11 cellular contexts compared by ENCODE assay signal in the genomic region with DNA sequence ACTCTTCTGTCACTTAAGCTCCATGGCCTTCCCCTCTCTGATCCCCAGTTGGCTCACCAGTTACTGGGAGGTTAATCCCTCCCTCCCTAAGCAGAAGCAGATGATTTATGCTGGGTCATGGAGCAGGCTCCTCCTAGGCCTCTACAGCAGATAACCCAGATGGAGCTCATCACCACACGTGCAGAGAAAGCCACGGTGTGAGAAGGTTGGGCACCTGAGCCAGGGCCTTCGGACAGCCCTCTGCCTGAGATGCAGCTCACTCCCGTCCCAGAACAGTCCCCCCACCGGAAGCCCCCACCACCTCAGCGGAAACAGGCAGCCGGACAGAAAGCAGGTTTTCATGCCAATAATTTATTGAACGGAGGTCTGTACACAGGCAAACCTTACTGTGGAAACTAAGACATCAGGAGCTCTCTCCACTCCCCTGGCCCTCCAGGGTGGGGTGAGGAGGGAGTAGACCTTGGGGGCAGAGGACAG. TPM values are rescaled to one million over a fixed set of nuclear protein-coding genes. Genes with fewer than 3 reads are reported as not detected.
DNase-seq lines count a peak whose midpoint lies in the region; ATAC-seq and TF ChIP-seq lines count a peak whose summit lies in the region.
"Had no signal": no experiment of that assay in that cellular context is flagged by ENCODE, and none has a peak within 500 bp of the region (broad histone marks: within the 10 kb centered on the region; RNA-seq: fewer than 3 reads in every experiment).

No MANE protein-coding gene starts in this region.

- TF ChIP-seq POLR2A in body of pancreas (IDR thresholded peaks at IDR 0.05) = no peak

- no peak overlapping the region for H3K27ac ChIP-seq in body of pancreas
- H3K27ac ChIP-seq: upper lobe of right lung had no signal

- intact Hi-C loops in body of pancreas (cut with DNase I) = no loop called here

- no peaks in the 10 kb centered on the region for H3K4me1 ChIP-seq in body of pancreas
- H3K4me1 ChIP-seq: upper lobe of right lung had no signal

- DNase-seq in D341Med (ENCODE audit: low spot score) (peak; percentile 81), T-cell (no peak), iris pigment epithelial cell (ENCODE audit: low read depth) (peak; percentile 51), body of pancreas (no peak)
- DNase-seq: activated CD4-positive, alpha-beta T cell treated with anti-CD3 and anti-CD28 coated beads, Interleukin-2, amount 50 U/mL, for 4 hours; dermis blood vessel endothelial cell; NCI-H524 treated with DMSO at 0.1 percent for 48 hours; upper lobe of right lung had no signal

- POLR2A ChIA-PET in T-cell (lab: Charles Lee) = interaction anchor here in 1 of 2 donors (0.7 kb wide), 1 partner anchor 100 kb away, joined by 3 read pairs; no protein-coding TSS in a partner anchor

- TF ChIP-seq CTCF in body of pancreas (IDR thresholded peaks at IDR 0.05) = no peak

- H3K4me3 ChIP-seq in body of pancreas = no peak overlapping the region
- H3K4me3 ChIP-seq: upper lobe of right lung had no signal

- CTCF ChIA-PET in T-cell (lab: Charles Lee) = interaction anchor here in 1 of 2 donors (0.5 kb wide), 1 partner anchor 69 kb away, joined by 8 read pairs; no protein-coding TSS in a partner anchor

- H3K4me1 Mint-ChIP-seq in T-cell = peaks cover 19 to 27% (median 22%) of the 10 kb centered on the region in 3 donors

- H3K4me3 Mint-ChIP-seq in T-cell = no peak overlapping the region

- no peaks in the 10 kb centered on the region for H3K9me3 ChIP-seq in body of pancreas
- H3K9me3 ChIP-seq: upper lobe of right lung had no signal

- H3K36me3 Mint-ChIP-seq in T-cell = peaks cover 46% of the 10 kb centered on the region

- peaks cover 11 to 21% of the 10 kb centered on the region in 2 donors for H3K36me3 ChIP-seq in body of pancreas (replicated peaks in 1 of 2; ENCODE audit: insufficient read depth in 1 of 2, low read depth in 2 of 2)

- no peaks in the 10 kb centered on the region for H3K27me3 Mint-ChIP-seq in T-cell

- H3K9me3 Mint-ChIP-seq in T-cell = no peaks in the 10 kb centered on the region

- 36 to 64% methylated on average over 6 to 8 of the region's 8 CpGs for WGBS in body of pancreas, 2 donors

- H3K27me3 ChIP-seq in body of pancreas = no peaks in the 10 kb centered on the region
- H3K27me3 ChIP-seq: upper lobe of right lung had no signal

- no peak for ATAC-seq in T-cell (replicated peaks in 1 of 4)
- no peak for ATAC-seq in body of pancreas
- no peak for ATAC-seq in HG02642 (IDR thresholded peaks at IDR 0.05; ENCODE audit: poor library complexity, unreplicated experiment)
- ATAC-seq in HG02678 (IDR thresholded peaks at IDR 0.05; ENCODE audit: unreplicated experiment) = no peak
- ATAC-seq: left lobe of liver, upper lobe of right lung had no signal

- peak overlapping the region; percentile 59 to 79 for H3K27ac Mint-ChIP-seq in T-cell

RNA-seq across cellular contexts. Expression of a gene that starts 9.8 kb away (rescaled TPM):
- 10 to 100 TPM in 3 of 5 donors, 1 to 10 TPM in 2; 8.0 to 25.1 (median 23.1) TPM for total RNA-seq in T-cell
- total RNA-seq in body of pancreas = 1 to 10 TPM; 4.9 to 6.0 TPM

RNA-seq across cellular contexts. Expression of a gene that starts 12.4 kb away (rescaled TPM):
- total RNA-seq in T-cell (10 to 100 TPM; 67.6 to 82.8 (median 71.0) TPM), body of pancreas (10 to 100 TPM; 34.8 to 44.2 TPM)

RNA-seq across cellular contexts. Expression of a gene that starts 12.5 kb away (rescaled TPM):
- total RNA-seq in T-cell (10 to 100 TPM; 21.4 to 45.8 (median 38.1) TPM), body of pancreas (10 to 100 TPM; 12.5 to 14.5 TPM)

RNA-seq across cellular contexts. Expression of a gene that starts 25.0 kb away (rescaled TPM):
- 10 to 100 TPM; 35.9 to 97.3 (median 44.6) TPM for total RNA-seq in T-cell
- 10 to 100 TPM; 10.6 to 31.6 TPM for total RNA-seq in body of pancreas

RNA-seq across cellular contexts. Expression of a gene that starts 39.2 kb away (rescaled TPM):
- total RNA-seq in T-cell = 100 to 1,000 TPM in 4 of 5 donors, 10 to 100 TPM in 1; 93.9 to 110 (median 104) TPM
- total RNA-seq in body of pancreas = 10 to 100 TPM; 40.5 to 61.0 TPM

Comparison
In these comparisons a context has a peak if more than half of its experiments do, and no peak if none do; other contexts are left out.
1. DNase-seq: peak in D341Med (single experiment) and iris pigment epithelial cell (single experiment); none in T-cell (0 of 34) and body of pancreas (0 of 4).